Comparison of ENCODE assay signal across 11 cellular contexts in the genomic region with DNA sequence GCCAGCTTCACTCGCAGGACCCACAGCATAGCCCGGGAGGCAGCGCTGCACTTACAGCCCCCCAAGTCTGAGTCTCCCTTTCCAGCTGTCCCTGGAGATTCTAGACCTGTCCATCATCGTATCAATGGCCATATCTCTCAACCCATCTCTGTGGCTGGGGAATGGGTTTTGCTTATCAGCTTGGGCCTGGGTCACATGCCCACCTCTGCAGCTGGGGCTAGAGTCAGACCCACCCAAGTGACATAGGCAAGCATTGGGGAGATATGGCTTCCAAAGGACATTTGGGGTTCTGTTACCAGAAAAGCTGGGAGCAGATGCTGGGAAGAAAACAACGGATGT. TPM values are rescaled to one million over a fixed set of nuclear protein-coding genes. Genes with fewer than 3 reads are reported as not detected.
DNase-seq lines count a peak whose midpoint lies in the region; ATAC-seq and TF ChIP-seq lines count a peak whose summit lies in the region.
"Had no signal": no experiment of that assay in that cellular context is flagged by ENCODE, and none has a peak within 500 bp of the region (broad histone marks: within the 10 kb centered on the region; RNA-seq: fewer than 3 reads in every experiment).

No MANE protein-coding gene starts in this region.

- H3K4me3 ChIP-seq in mucosa of rectum (ENCODE audit: low read length in 2 of 2): no peak overlapping the region
- H3K4me3 ChIP-seq: esophagus squamous epithelium, left ventricle myocardium inferior, SJSA1 had no signal

- POLR2A ChIA-PET in WTC11 (lab: Charles Lee): no interaction called here

- peak overlapping the region in 1 of 2 donors; percentile 9 for H3K9ac ChIP-seq in mucosa of rectum (ENCODE audit: low read depth in 1 of 2, low read length in 2 of 2)

- peaks cover 0 to 4% (median 3%) of the 10 kb centered on the region in 3 donors for H3K27me3 Mint-ChIP-seq in CD14-positive monocyte (ENCODE audit: low read depth in 3 of 3)
- no peaks in the 10 kb centered on the region for H3K27me3 Mint-ChIP-seq in T-helper 17 cell
- H3K27me3 Mint-ChIP-seq in WTC11 (ENCODE audit: low read depth): no peaks in the 10 kb centered on the region
- H3K27me3 Mint-ChIP-seq: brain had no signal

- H3K9me3 Mint-ChIP-seq in CD14-positive monocyte (no peaks in the 10 kb centered on the region), WTC11 (no peaks in the 10 kb centered on the region)

- ATAC-seq in T-helper 17 cell (no peak), WTC11 (no peak)

- peak overlapping the region in 2 of 7 donors; percentile 55 to 65 for H3K27ac Mint-ChIP-seq in CD14-positive monocyte
- peak overlapping the region; percentile 88 for H3K27ac Mint-ChIP-seq in T-helper 17 cell
- H3K27ac Mint-ChIP-seq in WTC11: no peak overlapping the region

- intact Hi-C loops in CD14-positive monocyte (cut with micrococcal nuclease): loop anchor here in 1 of 2 donors (5.0 kb wide), 1 partner anchor 162 kb away; no protein-coding TSS in a partner anchor

- peaks cover 25 to 38% of the 10 kb centered on the region in 2 donors for H3K4me1 ChIP-seq in mucosa of rectum (ENCODE audit: control insufficient read depth in 2 of 2, insufficient read depth in 2 of 2, low read length in 2 of 2)
- H3K4me1 ChIP-seq: left ventricle myocardium inferior, SJSA1 had no signal

- H3K27ac ChIP-seq in 22Rv1: peak overlapping the region; percentile 87
- peak overlapping the region; percentile 91 to 94 for H3K27ac ChIP-seq in mucosa of rectum (ENCODE audit: low read depth in 2 of 2, low read length in 2 of 2)
- H3K27ac ChIP-seq: left ventricle myocardium inferior, SJSA1 had no signal

- no peaks in the 10 kb centered on the region for H3K27me3 ChIP-seq in mucosa of rectum (ENCODE audit: control insufficient read depth in 2 of 2, insufficient read depth in 2 of 2, low read length in 2 of 2)
- H3K27me3 ChIP-seq: esophagus squamous epithelium, SJSA1 had no signal

- CTCF ChIA-PET in WTC11 (lab: Charles Lee): interaction anchor here (0.5 to 2.1 kb wide), 8 partner anchors 10 to 475 kb away, joined by 3 to 6 read pairs (median 4); no protein-coding TSS in a partner anchor

- no peak overlapping the region for H3K4me3 Mint-ChIP-seq in CD14-positive monocyte
- peak overlapping the region; percentile 64 for H3K4me3 Mint-ChIP-seq in T-helper 17 cell
- H3K4me3 Mint-ChIP-seq in WTC11: no peak overlapping the region
- H3K4me3 Mint-ChIP-seq: brain had no signal

- peaks cover 22% of the 10 kb centered on the region for H3K4me1 Mint-ChIP-seq in CD14-positive monocyte
- H3K4me1 Mint-ChIP-seq in T-helper 17 cell: peaks cover 41% of the 10 kb centered on the region
- no peaks in the 10 kb centered on the region for H3K4me1 Mint-ChIP-seq in WTC11
- H3K4me1 Mint-ChIP-seq: brain had no signal

- H3K36me3 Mint-ChIP-seq in CD14-positive monocyte: peaks cover 71 to 88% of the 10 kb centered on the region in 2 donors
- H3K36me3 Mint-ChIP-seq in T-helper 17 cell (ENCODE audit: low read depth): peaks cover 8% of the 10 kb centered on the region
- 0 out of 2 replicates have a peak, but pooled peaks cover 2% of the 10 kb centered on the region for H3K36me3 Mint-ChIP-seq in WTC11

- H3K9me3 ChIP-seq in T-helper 17 cell (ENCODE audit: control insufficient read depth, low read length, poor library complexity, severe bottlenecking) (no peaks in the 10 kb centered on the region), mucosa of rectum (ENCODE audit: control insufficient read depth in 2 of 2, low read length in 2 of 2) (no peaks in the 10 kb centered on the region)
- H3K9me3 ChIP-seq: esophagus squamous epithelium, left ventricle myocardium inferior, SJSA1 had no signal

- peaks cover 22 to 40% of the 10 kb centered on the region in 2 donors for H3K36me3 ChIP-seq in mucosa of rectum (ENCODE audit: control insufficient read depth in 2 of 2, insufficient read depth in 2 of 2, low read length in 2 of 2)

- no peak for DNase-seq in CD14-positive monocyte (ENCODE audit: low spot score)
- no peak for DNase-seq in T-helper 17 cell
- DNase-seq in WTC11 (ENCODE audit: low spot score): no peak
- no peak for DNase-seq in stimulated activated CD8-positive, alpha-beta memory T cell treated with anti-CD3 and anti-CD28 coated beads, Interleukin-4, amount 100 ng/mL, for 48 hours
- DNase-seq in GDM1 (lab: John Stamatoyannopoulos, UW): no peak
- DNase-seq: esophagus squamous epithelium, left ventricle myocardium inferior had no signal

- peak; percentile 19; the same call in 1 of the 2 replicates for TF ChIP-seq CTCF in 22Rv1 (IDR thresholded peaks at IDR 0.05)
- peak; percentile 25 for TF ChIP-seq CTCF in CD14-positive monocyte (IDR thresholded peaks at IDR 0.05)
- TF ChIP-seq CTCF in WTC11 (IDR thresholded peaks at IDR 0.05): no peak

TF ChIP-seq in WTC11, 78 proteins besides CTCF, POLR2A, EP300 and RAD21:
- TF ChIP-seq, protein P1, sequence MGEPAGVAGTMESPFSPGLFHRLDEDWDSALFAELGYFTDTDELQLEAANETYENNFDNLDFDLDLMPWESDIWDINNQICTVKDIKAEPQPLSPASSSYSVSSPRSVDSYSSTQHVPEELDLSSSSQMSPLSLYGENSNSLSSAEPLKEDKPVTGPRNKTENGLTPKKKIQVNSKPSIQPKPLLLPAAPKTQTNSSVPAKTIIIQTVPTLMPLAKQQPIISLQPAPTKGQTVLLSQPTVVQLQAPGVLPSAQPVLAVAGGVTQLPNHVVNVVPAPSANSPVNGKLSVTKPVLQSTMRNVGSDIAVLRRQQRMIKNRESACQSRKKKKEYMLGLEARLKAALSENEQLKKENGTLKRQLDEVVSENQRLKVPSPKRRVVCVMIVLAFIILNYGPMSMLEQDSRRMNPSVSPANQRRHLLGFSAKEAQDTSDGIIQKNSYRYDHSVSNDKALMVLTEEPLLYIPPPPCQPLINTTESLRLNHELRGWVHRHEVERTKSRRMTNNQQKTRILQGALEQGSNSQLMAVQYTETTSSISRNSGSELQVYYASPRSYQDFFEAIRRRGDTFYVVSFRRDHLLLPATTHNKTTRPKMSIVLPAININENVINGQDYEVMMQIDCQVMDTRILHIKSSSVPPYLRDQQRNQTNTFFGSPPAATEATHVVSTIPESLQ (CRISPR knock-in tag; IDR thresholded peaks at IDR 0.05): no peak
- no peak for TF ChIP-seq MXD4 (CRISPR knock-in tag; IDR thresholded peaks at IDR 0.05; ENCODE audit: borderline replicate concordance)
- TF ChIP-seq ZNF416 (CRISPR knock-in tag; IDR thresholded peaks at IDR 0.05): no peak
- no peak for TF ChIP-seq PRRX2 (CRISPR knock-in tag; IDR thresholded peaks at IDR 0.05)
- TF ChIP-seq SOX15 (CRISPR knock-in tag; IDR thresholded peaks at IDR 0.05): no peak
- TF ChIP-seq NFATC4 (CRISPR knock-in tag; IDR thresholded peaks at IDR 0.05): no peak
- no peak for TF ChIP-seq ESRRA (CRISPR knock-in tag; IDR thresholded peaks at IDR 0.05; ENCODE audit: borderline replicate concordance)
- TF ChIP-seq, protein P2, sequence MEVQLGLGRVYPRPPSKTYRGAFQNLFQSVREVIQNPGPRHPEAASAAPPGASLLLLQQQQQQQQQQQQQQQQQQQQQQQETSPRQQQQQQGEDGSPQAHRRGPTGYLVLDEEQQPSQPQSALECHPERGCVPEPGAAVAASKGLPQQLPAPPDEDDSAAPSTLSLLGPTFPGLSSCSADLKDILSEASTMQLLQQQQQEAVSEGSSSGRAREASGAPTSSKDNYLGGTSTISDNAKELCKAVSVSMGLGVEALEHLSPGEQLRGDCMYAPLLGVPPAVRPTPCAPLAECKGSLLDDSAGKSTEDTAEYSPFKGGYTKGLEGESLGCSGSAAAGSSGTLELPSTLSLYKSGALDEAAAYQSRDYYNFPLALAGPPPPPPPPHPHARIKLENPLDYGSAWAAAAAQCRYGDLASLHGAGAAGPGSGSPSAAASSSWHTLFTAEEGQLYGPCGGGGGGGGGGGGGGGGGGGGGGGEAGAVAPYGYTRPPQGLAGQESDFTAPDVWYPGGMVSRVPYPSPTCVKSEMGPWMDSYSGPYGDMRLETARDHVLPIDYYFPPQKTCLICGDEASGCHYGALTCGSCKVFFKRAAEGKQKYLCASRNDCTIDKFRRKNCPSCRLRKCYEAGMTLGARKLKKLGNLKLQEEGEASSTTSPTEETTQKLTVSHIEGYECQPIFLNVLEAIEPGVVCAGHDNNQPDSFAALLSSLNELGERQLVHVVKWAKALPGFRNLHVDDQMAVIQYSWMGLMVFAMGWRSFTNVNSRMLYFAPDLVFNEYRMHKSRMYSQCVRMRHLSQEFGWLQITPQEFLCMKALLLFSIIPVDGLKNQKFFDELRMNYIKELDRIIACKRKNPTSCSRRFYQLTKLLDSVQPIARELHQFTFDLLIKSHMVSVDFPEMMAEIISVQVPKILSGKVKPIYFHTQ (CRISPR knock-in tag; IDR thresholded peaks at IDR 0.05): no peak

RNA-seq across cellular contexts. Expression of a gene that starts 14.0 kb away (rescaled TPM):
- polyA plus RNA-seq in CD14-positive monocyte: 10 to 100 TPM; 61.8 to 74.7 TPM
- total RNA-seq in T-helper 17 cell (10 to 100 TPM; 42.8 to 53.5 TPM), WTC11 (2021) (13.9 to 14.6 TPM (median 14.3 TPM) in 3 replicates)
